In genomic region chr9:89924611-89925010, GRCh38 we compare ENCODE assay signal across 12 cellular contexts.
A peak's percentile ranks its signal among the peaks of the same experiment; 100 is the strongest.
DNase-seq lines count a peak whose midpoint lies in the region; ATAC-seq and TF ChIP-seq lines count a peak whose summit lies in the region.
"Had no signal": no experiment of that assay in that cellular context is flagged by ENCODE, and none has a peak within 500 bp of the region (broad histone marks: within the 10 kb centered on the region; RNA-seq: fewer than 3 reads in every experiment).

No MANE protein-coding gene starts in this region.

- H3K9me3 Mint-ChIP-seq in activated naive CD8-positive, alpha-beta T cell (ENCODE audit: low read depth) = no peaks in the 10 kb centered on the region
- H3K9me3 Mint-ChIP-seq in nephron = no peaks in the 10 kb centered on the region
- H3K9me3 Mint-ChIP-seq: CD8-positive, alpha-beta memory T cell had no signal

- H3K36me3 Mint-ChIP-seq in activated naive CD8-positive, alpha-beta T cell = no peaks in the 10 kb centered on the region
- no peaks in the 10 kb centered on the region for H3K36me3 Mint-ChIP-seq in nephron (ENCODE audit: low read depth)
- H3K36me3 Mint-ChIP-seq: CD8-positive, alpha-beta memory T cell had no signal

- peaks cover 19% of the 10 kb centered on the region for H3K4me1 Mint-ChIP-seq in activated naive CD8-positive, alpha-beta T cell (ENCODE audit: low read depth)
- peaks cover 76% of the 10 kb centered on the region for H3K4me1 Mint-ChIP-seq in nephron

- peak overlapping the region; percentile 82 for H3K27ac Mint-ChIP-seq in activated naive CD8-positive, alpha-beta T cell
- peak overlapping the region in 2 of 3 experiments; percentile 73 to 85 for H3K27ac Mint-ChIP-seq in nephron
- H3K27ac Mint-ChIP-seq: B cell; CD8-positive, alpha-beta memory T cell had no signal

- no peak overlapping the region for H3K27ac ChIP-seq in right atrium auricular region
- no peak overlapping the region for H3K27ac ChIP-seq in heart right ventricle

- peaks cover 6% of the 10 kb centered on the region for H3K27me3 Mint-ChIP-seq in activated naive CD8-positive, alpha-beta T cell
- H3K27me3 Mint-ChIP-seq in nephron (ENCODE audit: low read depth) = peaks cover 13% of the 10 kb centered on the region

- H3K4me1 ChIP-seq in right atrium auricular region = peaks cover 0 to 13% of the 10 kb centered on the region in 2 donors
- H3K4me1 ChIP-seq in heart right ventricle = peaks cover 0 to 23% (median 13%) of the 10 kb centered on the region in 9 donors

- H3K4me3 ChIP-seq in right atrium auricular region (no peak overlapping the region), heart right ventricle (no peak overlapping the region)

- 95 to 100% methylated on average over 2 of the region's 2 CpGs for WGBS in heart right ventricle, 2 donors

- intact Hi-C loops in heart right ventricle (cut with DNase I) = loop anchor here in 9 of 10 donors (5.0 to 10.0 kb wide), 6 partner anchors 73 to 322 kb away; partner anchors contain the start of gene GADD45G (in 1 of the 9)

- ATAC-seq in heart right ventricle = no peak

- TF ChIP-seq CTCF in right atrium auricular region (IDR thresholded peaks at IDR 0.05) = no peak
- no peak for TF ChIP-seq CTCF in heart right ventricle (IDR thresholded peaks at IDR 0.05)
- TF ChIP-seq CTCF in nephron (IDR thresholded peaks at IDR 0.05; ENCODE audit: unreplicated experiment in 3 of 3) = no peak

- H3K36me3 ChIP-seq in right atrium auricular region (no peaks in the 10 kb centered on the region), heart right ventricle (no peaks in the 10 kb centered on the region)

- H3K9me3 ChIP-seq in right atrium auricular region = no peaks in the 10 kb centered on the region
- H3K9me3 ChIP-seq in heart right ventricle = no peaks in the 10 kb centered on the region

- DNase-seq in right atrium auricular region (ENCODE audit: low spot score) (peak; percentile 40), heart right ventricle (no peak), superior temporal gyrus (ENCODE audit: extremely low spot score) (no peak)
- no peak for DNase-seq in activated effector memory CD4-positive, alpha-beta T cell treated with anti-CD3 and anti-CD28 coated beads, Interleukin-2, amount 50 U/mL, for 16 hours
- DNase-seq in stimulated activated CD8-positive, alpha-beta memory T cell treated with anti-CD3 and anti-CD28 coated beads, Interleukin-4, amount 100 ng/mL, for 48 hours = no peak
- DNase-seq: CD8-positive, alpha-beta memory T cell; GF-D8; NCI-H1436; NCI-H2081 had no signal

- H3K27me3 ChIP-seq in right atrium auricular region (no peaks in the 10 kb centered on the region), heart right ventricle (peaks cover 0 to 6% (median 0%) of the 10 kb centered on the region in 7 donors)

- H3K4me3 Mint-ChIP-seq in activated naive CD8-positive, alpha-beta T cell = peak overlapping the region; percentile 40
- H3K4me3 Mint-ChIP-seq in nephron = no peak overlapping the region
- H3K4me3 Mint-ChIP-seq: B cell; CD8-positive, alpha-beta memory T cell had no signal
